ENCODE assay signal across 8 cellular contexts in genomic region chr20:346640-347316, GRCh38. TPM values are rescaled to one million over a fixed set of nuclear protein-coding genes. Genes with fewer than 3 reads are reported as not detected.
DNase-seq lines count a peak whose midpoint lies in the region; ATAC-seq and TF ChIP-seq lines count a peak whose summit lies in the region.

TSS of gene NRSN2 (plus strand) at chr20:347111. CDS start at chr20:349644, 2,533 bp downstream.

- ATAC-seq in HG02973 (IDR thresholded peaks at IDR 0.05; ENCODE audit: unreplicated experiment) = peak; percentile 29
- ATAC-seq in omental fat pad (ENCODE audit: low FRiP score) = peak; percentile 72

- intact Hi-C loops in cardiac septum (cut with DNase I) = loop anchor here (2.0 to 5.0 kb wide), 2 partner anchors 20 to 196 kb away; partner anchors contain the start of gene CSNK2A1

- TF ChIP-seq CTCF in omental fat pad (IDR thresholded peaks at IDR 0.05) = no peak

- DNase-seq in NCI-H2029 (lab: John Stamatoyannopoulos, UW) (peak; percentile 52), NCI-H2029 treated with DMSO at 0.1 percent for 48 hours (lab: John Stamatoyannopoulos, UW) (no peak), NCI-H526 treated with DMSO at 0.1 percent for 48 hours (lab: John Stamatoyannopoulos, UW) (peak; percentile 73), amniotic epithelial cell (ENCODE audit: low read depth) (peak; percentile 61), cardiac septum (ENCODE audit: low spot score) (peak; percentile 86), omental fat pad (ENCODE audit: low spot score) (no peak), NOMO-1 (lab: John Stamatoyannopoulos, UW; ENCODE audit: unreplicated experiment in 2 of 2) (no peak)

RNA-seq across cellular contexts. Expression of gene NRSN2, which starts in this region (rescaled TPM):
- 23.9 TPM for total RNA-seq in cardiac septum
- total RNA-seq in omental fat pad = 10 to 100 TPM; 12.6 to 19.1 (median 15.8) TPM

Comparison
In these comparisons a context has a peak if more than half of its experiments do, and no peak if none do; other contexts are left out.
1. DNase-seq: peak in NCI-H2029 (single experiment), NCI-H526 treated with DMSO at 0.1 percent for 48 hours (single experiment), amniotic epithelial cell (single experiment) and cardiac septum (single experiment); none in NCI-H2029 treated with DMSO at 0.1 percent for 48 hours (single experiment), omental fat pad (single experiment) and NOMO-1 (0 of 2).